Comparison of ENCODE assay signal across 1 cellular context in the genomic region with DNA sequence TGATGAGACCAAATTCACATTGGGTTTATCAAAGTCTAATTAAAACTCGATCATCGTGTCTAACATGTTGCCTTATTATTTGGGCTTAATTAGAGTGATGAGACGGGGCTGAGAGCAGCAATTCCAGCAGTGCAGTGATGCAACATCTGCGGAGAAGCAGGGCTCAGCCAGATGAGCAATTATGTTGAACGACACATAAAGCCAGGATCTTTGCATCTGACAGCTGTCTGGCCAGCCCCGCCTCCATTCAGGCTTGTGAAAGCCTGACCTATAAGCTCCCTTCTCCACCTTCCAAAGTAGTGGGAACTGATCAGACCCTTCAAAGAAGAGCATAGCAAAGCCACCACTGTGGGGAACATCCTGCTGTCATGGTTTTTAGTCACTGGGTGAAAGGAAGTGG.
TF ChIP-seq lines count a peak whose summit lies in the region.

No MANE protein-coding gene starts in this region.

TF ChIP-seq in HEK293T, 16 proteins besides CTCF, POLR2A, EP300 and RAD21 (continued from another document):
- no peak for TF ChIP-seq CTBP1 (IDR thresholded peaks at IDR 0.05; ENCODE audit: borderline replicate concordance)
- no peak for TF ChIP-seq SUZ12 (IDR thresholded peaks at IDR 0.05)
